11 cellular contexts compared by ENCODE assay signal in the genomic region with DNA sequence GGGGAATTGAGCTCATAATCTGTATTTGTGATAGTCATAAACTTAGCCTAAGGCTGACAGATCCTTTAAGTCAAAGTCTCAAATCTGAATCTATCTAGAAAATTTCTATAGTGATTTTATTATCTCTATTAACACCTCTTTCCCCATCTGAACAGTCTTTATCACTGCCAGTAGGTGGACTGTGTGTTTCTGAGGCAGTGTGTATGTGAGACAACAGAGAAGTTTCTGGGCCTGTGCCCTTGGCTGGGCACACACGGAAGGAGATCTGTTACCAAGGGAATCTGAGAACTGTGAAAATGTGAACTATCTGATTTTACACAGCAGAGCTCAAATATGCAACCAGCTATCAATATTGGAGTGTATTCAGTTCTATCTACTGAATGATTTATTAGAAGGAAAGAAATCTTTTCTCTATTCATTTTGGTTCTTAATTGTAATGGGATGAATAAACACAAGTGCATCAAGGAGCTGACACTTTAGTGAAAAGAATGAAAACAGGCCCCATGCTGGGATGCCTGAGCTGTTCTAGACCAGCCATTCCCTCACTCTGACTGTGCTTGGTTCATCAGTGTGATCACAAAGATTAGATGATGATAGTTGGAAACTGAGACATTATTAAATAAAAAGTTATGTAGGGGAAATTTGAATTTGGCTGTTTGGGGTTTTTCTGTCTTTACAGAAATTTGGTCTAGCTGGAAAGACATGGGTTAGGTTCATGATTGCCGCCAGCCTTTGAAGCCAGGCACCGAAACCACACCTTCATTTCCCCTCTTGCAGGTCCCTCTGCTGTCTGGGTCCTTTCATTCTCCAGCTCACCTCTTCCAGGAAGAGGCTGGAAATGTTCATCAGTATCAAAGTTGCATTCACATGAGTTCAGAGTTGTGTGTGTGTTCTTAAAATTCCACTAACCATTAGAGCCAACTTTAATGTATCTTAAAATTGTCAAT.
DNase-seq lines count a peak whose midpoint lies in the region; ATAC-seq and TF ChIP-seq lines count a peak whose summit lies in the region.
"Had no signal": no experiment of that assay in that cellular context is flagged by ENCODE, and none has a peak within 500 bp of the region (broad histone marks: within the 10 kb centered on the region; RNA-seq: fewer than 3 reads in every experiment).

No MANE protein-coding gene starts in this region.

- no peaks in the 10 kb centered on the region for H3K36me3 Mint-ChIP-seq in CD4-positive, alpha-beta T cell (ENCODE audit: low read depth)
- H3K36me3 Mint-ChIP-seq in activated naive CD8-positive, alpha-beta T cell treated with anti-CD3 and anti-CD28 coated beads for 36 hours: no peaks in the 10 kb centered on the region
- H3K36me3 Mint-ChIP-seq: CD14-positive monocyte, natural killer cell had no signal

- peaks cover 10 to 77% (median 35%) of the 10 kb centered on the region in 6 donors for H3K4me1 ChIP-seq in spleen

- H3K9me3 ChIP-seq in CD4-positive, alpha-beta T cell (ENCODE audit: control insufficient read depth, low read length): no peaks in the 10 kb centered on the region
- H3K9me3 ChIP-seq in spleen: no peaks in the 10 kb centered on the region

- 57 to 76% (median 73%) methylated on average over 3 of the region's 3 CpGs for WGBS in spleen, 5 donors

- H3K27ac Mint-ChIP-seq in CD4-positive, alpha-beta T cell: peak overlapping the region; percentile 52
- peak overlapping the region; percentile 98 for H3K27ac Mint-ChIP-seq in activated naive CD8-positive, alpha-beta T cell treated with anti-CD3 and anti-CD28 coated beads for 36 hours
- H3K27ac Mint-ChIP-seq: natural killer cell had no signal

- peak; percentile 76 for ATAC-seq in CD4-positive, alpha-beta T cell (ENCODE audit: poor library complexity)
- ATAC-seq in SK-N-SH treated with all-trans-retinoic acid at 6 μM for 48 hours (peak; percentile 44; the same call in 1 of the 3 replicates), HG02973 (IDR thresholded peaks at IDR 0.05; ENCODE audit: unreplicated experiment) (no peak)

- CTCF ChIA-PET in CD4-positive, alpha-beta T cell (lab: Charles Lee): interaction anchor here (0.6 to 1.0 kb wide), 2 partner anchors 9 to 86 kb away, joined by 3 read pairs; no protein-coding TSS in a partner anchor

- no peaks in the 10 kb centered on the region for H3K27me3 ChIP-seq in CD4-positive, alpha-beta T cell (ENCODE audit: control insufficient read depth, insufficient read depth, low read length)
- H3K27me3 ChIP-seq in spleen (replicated peaks in 1 of 7): no peaks in the 10 kb centered on the region

- H3K9me3 Mint-ChIP-seq in CD4-positive, alpha-beta T cell: no peaks in the 10 kb centered on the region
- H3K9me3 Mint-ChIP-seq in activated naive CD8-positive, alpha-beta T cell treated with anti-CD3 and anti-CD28 coated beads for 36 hours: peaks cover 1% of the 10 kb centered on the region
- H3K9me3 Mint-ChIP-seq: CD14-positive monocyte, natural killer cell had no signal

- no peak overlapping the region for H3K4me3 Mint-ChIP-seq in CD4-positive, alpha-beta T cell
- H3K4me3 Mint-ChIP-seq in activated naive CD8-positive, alpha-beta T cell treated with anti-CD3 and anti-CD28 coated beads for 36 hours: peak overlapping the region; percentile 42
- H3K4me3 Mint-ChIP-seq: CD14-positive monocyte, natural killer cell had no signal

- peaks cover 38% of the 10 kb centered on the region for H3K4me1 Mint-ChIP-seq in CD4-positive, alpha-beta T cell (ENCODE audit: low read depth)
- H3K4me1 Mint-ChIP-seq in activated naive CD8-positive, alpha-beta T cell treated with anti-CD3 and anti-CD28 coated beads for 36 hours: peaks cover 72% of the 10 kb centered on the region
- H3K4me1 Mint-ChIP-seq: natural killer cell had no signal

- intact Hi-C loops in CD4-positive, alpha-beta T cell (cut with DNase I, micrococcal nuclease): no loop called here
- intact Hi-C loops in spleen (cut with DNase I; ENCODE audit: low total_unique reads): no loop called here
- intact Hi-C loops in cardiac septum (cut with DNase I): no loop called here

- no peak overlapping the region for H3K27ac ChIP-seq in CD4-positive, alpha-beta T cell (ENCODE audit: low read depth, low read length)
- peak overlapping the region in 7 of 8 donors; percentile 17 to 76 (median 55) for H3K27ac ChIP-seq in spleen

- no peak for TF ChIP-seq POLR2A in spleen (IDR thresholded peaks at IDR 0.05)

- peak in 5 of 10 experiments; percentile 6 to 38 (median 14) for DNase-seq in CD4-positive, alpha-beta T cell
- peak; percentile 70 for DNase-seq in activated naive CD8-positive, alpha-beta T cell treated with anti-CD3 and anti-CD28 coated beads for 36 hours
- DNase-seq in spleen (no peak), cerebellar nuclear complex (lab: John Stamatoyannopoulos, UW) (no peak), cardiac septum (ENCODE audit: low spot score) (no peak)
- no peak for DNase-seq in effector CD8-positive, alpha-beta T cell (lab: John Stamatoyannopoulos, UW)
- DNase-seq: effector memory CD4-positive, alpha-beta T cell; natural killer cell had no signal

- no peaks in the 10 kb centered on the region for H3K36me3 ChIP-seq in spleen

- no peak for TF ChIP-seq CTCF in CD4-positive, alpha-beta T cell (IDR thresholded peaks at IDR 0.05)
- TF ChIP-seq CTCF in spleen (IDR thresholded peaks at IDR 0.05 in 8 of 11, conservative IDR thresholded peaks at IDR 0.05 in 3 of 11): no peak

- POLR2A ChIA-PET in CD4-positive, alpha-beta T cell (lab: Charles Lee): interaction anchor here (0.6 to 1.2 kb wide), 5 partner anchors 8 to 24 kb away, joined by 3 read pairs; no protein-coding TSS in a partner anchor

- H3K27me3 Mint-ChIP-seq in CD4-positive, alpha-beta T cell: no peaks in the 10 kb centered on the region
- H3K27me3 Mint-ChIP-seq in activated naive CD8-positive, alpha-beta T cell treated with anti-CD3 and anti-CD28 coated beads for 36 hours: no peaks in the 10 kb centered on the region

- no peak overlapping the region for H3K4me3 ChIP-seq in spleen

TF ChIP-seq in SK-N-SH treated with all-trans-retinoic acid at 6 μM for 48 hours, 23 proteins besides CTCF, POLR2A, EP300 and RAD21:
- TF ChIP-seq CSDC2 (CRISPR knock-in tag; IDR thresholded peaks at IDR 0.05): no peak
- TF ChIP-seq ZNF70 (CRISPR knock-in tag; IDR thresholded peaks at IDR 0.05): no peak
- no peak for TF ChIP-seq SNAI2 (CRISPR knock-in tag; IDR thresholded peaks at IDR 0.05)
- TF ChIP-seq, protein P1, sequence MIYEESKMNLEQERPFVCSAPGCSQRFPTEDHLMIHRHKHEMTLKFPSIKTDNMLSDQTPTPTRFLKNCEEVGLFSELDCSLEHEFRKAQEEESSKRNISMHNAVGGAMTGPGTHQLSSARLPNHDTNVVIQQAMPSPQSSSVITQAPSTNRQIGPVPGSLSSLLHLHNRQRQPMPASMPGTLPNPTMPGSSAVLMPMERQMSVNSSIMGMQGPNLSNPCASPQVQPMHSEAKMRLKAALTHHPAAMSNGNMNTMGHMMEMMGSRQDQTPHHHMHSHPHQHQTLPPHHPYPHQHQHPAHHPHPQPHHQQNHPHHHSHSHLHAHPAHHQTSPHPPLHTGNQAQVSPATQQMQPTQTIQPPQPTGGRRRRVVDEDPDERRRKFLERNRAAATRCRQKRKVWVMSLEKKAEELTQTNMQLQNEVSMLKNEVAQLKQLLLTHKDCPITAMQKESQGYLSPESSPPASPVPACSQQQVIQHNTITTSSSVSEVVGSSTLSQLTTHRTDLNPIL (CRISPR knock-in tag; IDR thresholded peaks at IDR 0.05; ENCODE audit: low read depth): no peak
- TF ChIP-seq ARNTL (CRISPR knock-in tag; IDR thresholded peaks at IDR 0.05; ENCODE audit: borderline replicate concordance, low read depth): no peak
- no peak for TF ChIP-seq TCF4 (CRISPR knock-in tag; IDR thresholded peaks at IDR 0.05; ENCODE audit: borderline replicate concordance)
- no peak for TF ChIP-seq RARB (CRISPR knock-in tag; IDR thresholded peaks at IDR 0.05)
- TF ChIP-seq BACH2 (CRISPR knock-in tag; IDR thresholded peaks at IDR 0.05; ENCODE audit: borderline replicate concordance): no peak
- no peak for TF ChIP-seq OSR1 (CRISPR knock-in tag; IDR thresholded peaks at IDR 0.05)
- TF ChIP-seq, protein P2, sequence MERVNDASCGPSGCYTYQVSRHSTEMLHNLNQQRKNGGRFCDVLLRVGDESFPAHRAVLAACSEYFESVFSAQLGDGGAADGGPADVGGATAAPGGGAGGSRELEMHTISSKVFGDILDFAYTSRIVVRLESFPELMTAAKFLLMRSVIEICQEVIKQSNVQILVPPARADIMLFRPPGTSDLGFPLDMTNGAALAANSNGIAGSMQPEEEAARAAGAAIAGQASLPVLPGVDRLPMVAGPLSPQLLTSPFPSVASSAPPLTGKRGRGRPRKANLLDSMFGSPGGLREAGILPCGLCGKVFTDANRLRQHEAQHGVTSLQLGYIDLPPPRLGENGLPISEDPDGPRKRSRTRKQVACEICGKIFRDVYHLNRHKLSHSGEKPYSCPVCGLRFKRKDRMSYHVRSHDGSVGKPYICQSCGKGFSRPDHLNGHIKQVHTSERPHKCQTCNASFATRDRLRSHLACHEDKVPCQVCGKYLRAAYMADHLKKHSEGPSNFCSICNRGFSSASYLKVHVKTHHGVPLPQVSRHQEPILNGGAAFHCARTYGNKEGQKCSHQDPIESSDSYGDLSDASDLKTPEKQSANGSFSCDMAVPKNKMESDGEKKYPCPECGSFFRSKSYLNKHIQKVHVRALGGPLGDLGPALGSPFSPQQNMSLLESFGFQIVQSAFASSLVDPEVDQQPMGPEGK (CRISPR knock-in tag; IDR thresholded peaks at IDR 0.05; ENCODE audit: borderline replicate concordance): no peak
- TF ChIP-seq ZNF565 (CRISPR knock-in tag; conservative IDR thresholded peaks at IDR 0.05; ENCODE audit: low read depth): no peak
- TF ChIP-seq ZC3H10 (CRISPR knock-in tag; IDR thresholded peaks at IDR 0.05): no peak
- no peak for TF ChIP-seq ZFP3 (CRISPR knock-in tag; IDR thresholded peaks at IDR 0.05)
- no peak for TF ChIP-seq ISL1 (CRISPR knock-in tag; IDR thresholded peaks at IDR 0.05)
- no peak for TF ChIP-seq ZNF8 (CRISPR knock-in tag; IDR thresholded peaks at IDR 0.05)
